Comparison of ENCODE assay signal across 19 cellular contexts in genomic region chr5:171518916-171519315, GRCh38.
DNase-seq lines count a peak whose midpoint lies in the region; ATAC-seq, FAIRE-seq and TF ChIP-seq lines count a peak whose summit lies in the region.
"Had no signal": no experiment of that assay in that cellular context is flagged by ENCODE, and none has a peak within 500 bp of the region (broad histone marks: within the 10 kb centered on the region; RNA-seq: fewer than 3 reads in every experiment).

No MANE protein-coding gene starts in this region.

- no peak overlapping the region for H3K9ac ChIP-seq in HepG2 (ENCODE audit: insufficient read depth, low read depth, low read length)
- H3K9ac ChIP-seq in astrocyte (ENCODE audit: low read length), result no peak overlapping the region
- H3K9ac ChIP-seq: BLaER1 had no signal

- no peak for TF ChIP-seq EP300 in HepG2 (IDR thresholded peaks at IDR 0.05; ENCODE audit: low read depth in 2 of 2, low read length in 2 of 2)
- TF ChIP-seq EP300 in HepG2 (CRISPR knock-in tag; IDR thresholded peaks at IDR 0.05; ENCODE audit: borderline replicate concordance), result no peak

- no peak for DNase-seq in HepG2 (ENCODE audit: low spot score)
- no peak for DNase-seq in right lobe of liver
- no peak for DNase-seq in astrocyte (ENCODE audit: low read depth)
- DNase-seq in spleen, result peak; percentile 57
- DNase-seq in tibial artery, result no peak
- DNase-seq in GM19239 (ENCODE audit: insufficient read length, low spot score), result no peak
- DNase-seq in dermis blood vessel endothelial cell, result no peak
- DNase-seq: 8988T; CD4-positive, alpha-beta memory T cell; DMS153; DMS79 treated with DMSO at 0.1 percent for 48 hours; GF-D8; HFFc6; IMR-90 had no signal

- H3K27me3 ChIP-seq in HepG2 (ENCODE audit: control insufficient read depth in 1 of 2, insufficient read depth in 2 of 2, low read length in 2 of 2), result peaks cover 7 to 32% of the 10 kb centered on the region in 2 experiments; a peak in 4 of 5 replicates
- H3K27me3 ChIP-seq in right lobe of liver, result no peaks in the 10 kb centered on the region
- peaks cover 2% of the 10 kb centered on the region for H3K27me3 ChIP-seq in astrocyte (ENCODE audit: insufficient read depth, low read length)
- peaks cover 0 to 5% (median 0%) of the 10 kb centered on the region in 7 donors for H3K27me3 ChIP-seq in spleen (replicated peaks in 1 of 7)
- H3K27me3 ChIP-seq in tibial artery, result no peaks in the 10 kb centered on the region
- H3K27me3 ChIP-seq: BLaER1 had no signal

- peaks cover 6% of the 10 kb centered on the region for H3K27me3 Mint-ChIP-seq in astrocyte (ENCODE audit: low read depth, unreplicated experiment)
- H3K27me3 Mint-ChIP-seq in nephron (ENCODE audit: low read depth), result peaks cover 21% of the 10 kb centered on the region

- H3K4me3 ChIP-seq in HepG2 (replicated peaks in 1 of 3; ENCODE audit: insufficient read depth in 1 of 3, low read depth in 2 of 3, low read length in 3 of 3), result no peak overlapping the region
- no peak overlapping the region for H3K4me3 ChIP-seq in right lobe of liver
- no peak overlapping the region for H3K4me3 ChIP-seq in astrocyte (ENCODE audit: insufficient read depth, low read depth, low read length)
- H3K4me3 ChIP-seq in spleen, result no peak overlapping the region
- no peak overlapping the region for H3K4me3 ChIP-seq in tibial artery
- H3K4me3 ChIP-seq: BLaER1 had no signal

- TF ChIP-seq CTCF in HepG2 (CRISPR knock-in tag; IDR thresholded peaks at IDR 0.05), result no peak
- TF ChIP-seq CTCF in right lobe of liver (IDR thresholded peaks at IDR 0.05), result no peak
- TF ChIP-seq CTCF in astrocyte (IDR thresholded peaks at IDR 0.05; ENCODE audit: insufficient read depth, low read depth, low read length), result no peak
- TF ChIP-seq CTCF in nephron (IDR thresholded peaks at IDR 0.05; ENCODE audit: unreplicated experiment in 3 of 3), result no peak
- TF ChIP-seq CTCF in spleen (IDR thresholded peaks at IDR 0.05 in 8 of 11, conservative IDR thresholded peaks at IDR 0.05 in 3 of 11), result no peak
- no peak for TF ChIP-seq CTCF in tibial artery (IDR thresholded peaks at IDR 0.05)

- intact Hi-C loops in HepG2 (cut with micrococcal nuclease; ENCODE audit: unreplicated experiment), result no loop called here
- intact Hi-C loops in right lobe of liver (cut with DNase I), result no loop called here
- intact Hi-C loops in spleen (cut with DNase I; ENCODE audit: low total_unique reads), result no loop called here
- intact Hi-C loops in tibial artery (cut with DNase I; ENCODE audit: low total_unique reads), result no loop called here

- H3K9me3 ChIP-seq in HepG2 (ENCODE audit: low read length) (no peaks in the 10 kb centered on the region), right lobe of liver (no peaks in the 10 kb centered on the region), astrocyte (ENCODE audit: insufficient read depth, low read depth, low read length) (no peaks in the 10 kb centered on the region), spleen (no peaks in the 10 kb centered on the region), tibial artery (no peaks in the 10 kb centered on the region)
- H3K9me3 ChIP-seq: BLaER1 had no signal

- peak overlapping the region; percentile 25 for H3K4me3 Mint-ChIP-seq in astrocyte (ENCODE audit: unreplicated experiment)
- H3K4me3 Mint-ChIP-seq in nephron, result no peak overlapping the region
- H3K4me3 Mint-ChIP-seq: CD14-positive monocyte; CD4-positive, alpha-beta memory T cell; HFFc6 had no signal

- H3K36me3 Mint-ChIP-seq in astrocyte (ENCODE audit: low read depth, unreplicated experiment) (no peaks in the 10 kb centered on the region), nephron (ENCODE audit: low read depth) (no peaks in the 10 kb centered on the region)
- H3K36me3 Mint-ChIP-seq: CD14-positive monocyte; CD4-positive, alpha-beta memory T cell had no signal

- ATAC-seq in HepG2 (0 out of 3 replicates have a peak, but pooled peaks have one; percentile 24), right lobe of liver (no peak)
- ATAC-seq: HCT116 had no signal

- H3K9me3 Mint-ChIP-seq in astrocyte (ENCODE audit: unreplicated experiment) (peaks cover 4% of the 10 kb centered on the region), nephron (no peaks in the 10 kb centered on the region)
- H3K9me3 Mint-ChIP-seq: CD14-positive monocyte; CD4-positive, alpha-beta memory T cell; HFFc6 had no signal

- TF ChIP-seq RAD21 in HepG2 (CRISPR knock-in tag; IDR thresholded peaks at IDR 0.05), result no peak

- peak overlapping the region; percentile 94 for H3K27ac Mint-ChIP-seq in astrocyte (ENCODE audit: unreplicated experiment)
- H3K27ac Mint-ChIP-seq in nephron, result peak overlapping the region in 2 of 3 experiments; percentile 55 to 75
- H3K27ac Mint-ChIP-seq: CD4-positive, alpha-beta memory T cell had no signal

- 15% methylated on average over 12 of the region's 13 CpGs for WGBS in HepG2 (ENCODE audit: low lambda C conversion rate)
- 84% methylated on average over 9 of the region's 13 CpGs for WGBS in right lobe of liver (ENCODE audit: insufficient coverage, low coverage, low lambda C conversion rate, missing lambda C conversion rate)
- WGBS in spleen, 5 donors, result 80 to 91% (median 84%) methylated on average over 13 of the region's 13 CpGs

- no peak overlapping the region for H2AFZ ChIP-seq in HepG2 (ENCODE audit: low read length)
- no peak overlapping the region for H2AFZ ChIP-seq in astrocyte (ENCODE audit: low read depth, low read length)

- no peak overlapping the region for H3K27ac ChIP-seq in HepG2 (ENCODE audit: extremely low read length, insufficient read depth, low read length)
- no peak overlapping the region for H3K27ac ChIP-seq in right lobe of liver
- no peak overlapping the region for H3K27ac ChIP-seq in astrocyte (ENCODE audit: low read depth, low read length)
- H3K27ac ChIP-seq in spleen, result no peak overlapping the region
- no peak overlapping the region for H3K27ac ChIP-seq in tibial artery
- H3K27ac ChIP-seq: BLaER1, HL-60 had no signal

- POLR2A ChIA-PET in HepG2 (lab: Yijun Ruan, JAX), result no interaction called here

- H3K4me2 ChIP-seq in HepG2 (ENCODE audit: low read depth, low read length) (no peak overlapping the region), astrocyte (ENCODE audit: low read length) (no peak overlapping the region)
- H3K4me2 ChIP-seq: BLaER1 had no signal

- H3K79me2 ChIP-seq in HepG2 (ENCODE audit: insufficient read depth, low read length), result no peaks in the 10 kb centered on the region
- no peaks in the 10 kb centered on the region for H3K79me2 ChIP-seq in astrocyte (ENCODE audit: insufficient read depth, low read length)

- no peaks in the 10 kb centered on the region for H3K4me1 ChIP-seq in HepG2 (ENCODE audit: insufficient read depth, low read length)
- no peaks in the 10 kb centered on the region for H3K4me1 ChIP-seq in right lobe of liver
- peaks cover 24% of the 10 kb centered on the region for H3K4me1 ChIP-seq in astrocyte (ENCODE audit: insufficient read depth, low read length)
- H3K4me1 ChIP-seq in spleen, result peaks cover 0 to 17% (median 4%) of the 10 kb centered on the region in 6 donors
- H3K4me1 ChIP-seq in tibial artery, result peaks cover 0 to 22% (median 21%) of the 10 kb centered on the region in 4 donors
- H3K4me1 ChIP-seq: BLaER1 had no signal

- in situ Hi-C loops in HepG2 (cut with HindIII; ENCODE audit: extremely low pct_ligation_motif_present, low pct_unique_long_range_greater_than_20kb), result no loop called here

- H3K36me3 ChIP-seq in HepG2 (replicated peaks in 1 of 2; ENCODE audit: control insufficient read depth in 1 of 2, insufficient read depth in 2 of 2, low read length in 2 of 2), result no peaks in the 10 kb centered on the region
- H3K36me3 ChIP-seq in right lobe of liver, result no peaks in the 10 kb centered on the region
- H3K36me3 ChIP-seq in astrocyte (ENCODE audit: insufficient read depth, low read length), result no peaks in the 10 kb centered on the region
- H3K36me3 ChIP-seq in spleen, result no peaks in the 10 kb centered on the region
- H3K36me3 ChIP-seq in tibial artery, result no peaks in the 10 kb centered on the region
- H3K36me3 ChIP-seq: BLaER1 had no signal

- H3K4me1 Mint-ChIP-seq in astrocyte (ENCODE audit: low read depth, unreplicated experiment) (peaks cover 29% of the 10 kb centered on the region), nephron (peaks cover 43% of the 10 kb centered on the region)
- H3K4me1 Mint-ChIP-seq: CD14-positive monocyte; CD4-positive, alpha-beta memory T cell had no signal

- no peak for FAIRE-seq in HepG2 (lab: Jason Lieb, UNC)
- FAIRE-seq in astrocyte (lab: Jason Lieb, UNC), result no peak
- FAIRE-seq in GM19239 (lab: Jason Lieb, UNC), result no peak

- CTCF ChIA-PET in HepG2 (lab: Yijun Ruan, JAX; ENCODE audit: low intra/inter-chr PET ratio, low total read pairs), result no interaction called here

- H4K20me1 ChIP-seq in HepG2 (ENCODE audit: insufficient read depth, low read length), result no peaks in the 10 kb centered on the region
- no peaks in the 10 kb centered on the region for H4K20me1 ChIP-seq in astrocyte (ENCODE audit: insufficient read depth, low read length)
- H4K20me1 ChIP-seq: BLaER1 had no signal

- BruUV-seq in HepG2 (replicated peaks; lab: Mats Ljungman, UMichigan), result no TSS peak

- TF ChIP-seq POLR2A in HepG2 (IDR thresholded peaks at IDR 0.05; ENCODE audit: insufficient read depth in 1 of 2, low read depth in 2 of 2, low read length in 2 of 2), result no peak
- no peak for TF ChIP-seq POLR2A in right lobe of liver (IDR thresholded peaks at IDR 0.05)
- TF ChIP-seq POLR2A in spleen (IDR thresholded peaks at IDR 0.05), result no peak

TF ChIP-seq in HepG2, 621 proteins besides CTCF, POLR2A, EP300 and RAD21:
- no peak for TF ChIP-seq ZNF354B (CRISPR knock-in tag; IDR thresholded peaks at IDR 0.05)
- TF ChIP-seq ZBTB3 (CRISPR knock-in tag; IDR thresholded peaks at IDR 0.05; ENCODE audit: borderline replicate concordance, low read depth), result no peak
- no peak for TF ChIP-seq SMARCC2 (IDR thresholded peaks at IDR 0.05)
- TF ChIP-seq ZNF878 (CRISPR knock-in tag; IDR thresholded peaks at IDR 0.05), result no peak
- no peak for TF ChIP-seq KMT2A (CRISPR knock-in tag; IDR thresholded peaks at IDR 0.05)
- TF ChIP-seq ZBTB38 (CRISPR knock-in tag; IDR thresholded peaks at IDR 0.05), result no peak
TF ChIP-seq in HepG2: peak in this region for 0.
